In genomic region chr17:63998721-63999679, GRCh38 we compare ENCODE assay signal across 8 cellular contexts. TPM values are rescaled to one million over a fixed set of nuclear protein-coding genes. Genes with fewer than 3 reads are reported as not detected.
DNase-seq lines count a peak whose midpoint lies in the region; ATAC-seq and TF ChIP-seq lines count a peak whose summit lies in the region.

No MANE protein-coding gene starts in this region.

- H3K27me3 Mint-ChIP-seq in activated CD4-positive, alpha-beta memory T cell treated with anti-CD3 and anti-CD28 coated beads for 36 hours = peaks cover 3% of the 10 kb centered on the region

- H3K4me1 Mint-ChIP-seq in activated CD4-positive, alpha-beta memory T cell treated with anti-CD3 and anti-CD28 coated beads for 36 hours (ENCODE audit: low read depth) = peaks cover 23% of the 10 kb centered on the region

- CTCF ChIA-PET in activated CD4-positive, alpha-beta memory T cell treated with anti-CD3 and anti-CD28 coated beads for 36 hours (lab: Charles Lee) = interaction anchor here (1.0 to 2.4 kb wide), 6 partner anchors 27 to 135 kb away, joined by 3 to 9 read pairs (median 4); no protein-coding TSS in a partner anchor

- H3K27ac Mint-ChIP-seq in activated CD4-positive, alpha-beta memory T cell treated with anti-CD3 and anti-CD28 coated beads for 36 hours = no peak overlapping the region

- ATAC-seq in GM18907 (IDR thresholded peaks at IDR 0.05; ENCODE audit: unreplicated experiment) = no peak

- no peaks in the 10 kb centered on the region for H3K36me3 ChIP-seq in left ventricle myocardium inferior

- peaks cover 39% of the 10 kb centered on the region for H3K27me3 ChIP-seq in left ventricle myocardium inferior (ENCODE audit: low read depth)

- TF ChIP-seq CTCF in HFF-Myc (IDR thresholded peaks at IDR 0.05; ENCODE audit: low read depth, low read length, missing control alignments) (no peak), left ventricle myocardium inferior (IDR thresholded peaks at IDR 0.05; ENCODE audit: borderline replicate concordance) (no peak)

- POLR2A ChIA-PET in activated CD4-positive, alpha-beta memory T cell treated with anti-CD3 and anti-CD28 coated beads for 36 hours (lab: Charles Lee) = interaction anchor here (1.0 to 1.7 kb wide), 3 partner anchors 19 to 68 kb away, joined by 3 read pairs; no protein-coding TSS in a partner anchor

- intact Hi-C loops in activated CD4-positive, alpha-beta memory T cell treated with anti-CD3 and anti-CD28 coated beads for 36 hours (cut with micrococcal nuclease) = loop anchor here (1.0 kb wide), 1 partner anchor 26 kb away; no protein-coding TSS in a partner anchor
- intact Hi-C loops in left ventricle myocardium inferior (cut with micrococcal nuclease) = no loop called here

- no peaks in the 10 kb centered on the region for H3K9me3 ChIP-seq in left ventricle myocardium inferior (replicated peaks)

- no peak for DNase-seq in HFF-Myc (ENCODE audit: extremely low read depth, low read depth)
- peak; percentile 56 for DNase-seq in activated CD4-positive, alpha-beta memory T cell treated with anti-CD3 and anti-CD28 coated beads for 36 hours
- no peak for DNase-seq in left ventricle myocardium inferior
- DNase-seq in NCI-H1092 treated with DMSO at 0.1 percent for 48 hours (lab: John Stamatoyannopoulos, UW) = no peak
- DNase-seq in HUDEP-2 (lab: John Stamatoyannopoulos, UW; ENCODE audit: unreplicated experiment in 76 of 76) = no peak
- no peak for DNase-seq in NCI-H2227 treated with DMSO at 0.1 percent for 48 hours (lab: John Stamatoyannopoulos, UW)

- H3K4me3 Mint-ChIP-seq in activated CD4-positive, alpha-beta memory T cell treated with anti-CD3 and anti-CD28 coated beads for 36 hours = peak overlapping the region; percentile 88

- H3K4me3 ChIP-seq in HFF-Myc (replicated peaks; ENCODE audit: low read depth, low read length) (peak overlapping the region; percentile 37), left ventricle myocardium inferior (peak overlapping the region; percentile 72), skin epidermis (peak overlapping the region; percentile 36 to 53 (median 42))

- peak overlapping the region; percentile 68 for H3K27ac ChIP-seq in left ventricle myocardium inferior (replicated peaks)
- peak overlapping the region in 8 of 21 experiments; percentile 8 to 72 (median 34) for H3K27ac ChIP-seq in skin epidermis

- no peaks in the 10 kb centered on the region for H3K9me3 Mint-ChIP-seq in activated CD4-positive, alpha-beta memory T cell treated with anti-CD3 and anti-CD28 coated beads for 36 hours

- no peaks in the 10 kb centered on the region for H3K36me3 Mint-ChIP-seq in activated CD4-positive, alpha-beta memory T cell treated with anti-CD3 and anti-CD28 coated beads for 36 hours

- peaks cover 53% of the 10 kb centered on the region for H3K4me1 ChIP-seq in left ventricle myocardium inferior

RNA-seq across cellular contexts. Expression of gene PRR29, which starts 0.8 kb away (rescaled TPM):
- total RNA-seq in activated CD4-positive, alpha-beta memory T cell treated with anti-CD3 and anti-CD28 coated beads for 36 hours = 1 to 10 TPM; 2.0 to 3.4 TPM
- total RNA-seq in left ventricle myocardium inferior = not detected

RNA-seq across cellular contexts. Expression of gene ICAM2, which starts 21.4 kb away (rescaled TPM):
- total RNA-seq in activated CD4-positive, alpha-beta memory T cell treated with anti-CD3 and anti-CD28 coated beads for 36 hours = 10 to 100 TPM; 65.0 to 66.7 TPM
- total RNA-seq in left ventricle myocardium inferior = 28.2 TPM

RNA-seq across cellular contexts. Expression of gene SCN4A, which starts 26.3 kb away (rescaled TPM):
- under 1 TPM; 0.33 to 0.75 TPM for total RNA-seq in activated CD4-positive, alpha-beta memory T cell treated with anti-CD3 and anti-CD28 coated beads for 36 hours
- 1.2 TPM for total RNA-seq in left ventricle myocardium inferior
